Comparison of ENCODE assay signal across 8 cellular contexts in the genomic region with DNA sequence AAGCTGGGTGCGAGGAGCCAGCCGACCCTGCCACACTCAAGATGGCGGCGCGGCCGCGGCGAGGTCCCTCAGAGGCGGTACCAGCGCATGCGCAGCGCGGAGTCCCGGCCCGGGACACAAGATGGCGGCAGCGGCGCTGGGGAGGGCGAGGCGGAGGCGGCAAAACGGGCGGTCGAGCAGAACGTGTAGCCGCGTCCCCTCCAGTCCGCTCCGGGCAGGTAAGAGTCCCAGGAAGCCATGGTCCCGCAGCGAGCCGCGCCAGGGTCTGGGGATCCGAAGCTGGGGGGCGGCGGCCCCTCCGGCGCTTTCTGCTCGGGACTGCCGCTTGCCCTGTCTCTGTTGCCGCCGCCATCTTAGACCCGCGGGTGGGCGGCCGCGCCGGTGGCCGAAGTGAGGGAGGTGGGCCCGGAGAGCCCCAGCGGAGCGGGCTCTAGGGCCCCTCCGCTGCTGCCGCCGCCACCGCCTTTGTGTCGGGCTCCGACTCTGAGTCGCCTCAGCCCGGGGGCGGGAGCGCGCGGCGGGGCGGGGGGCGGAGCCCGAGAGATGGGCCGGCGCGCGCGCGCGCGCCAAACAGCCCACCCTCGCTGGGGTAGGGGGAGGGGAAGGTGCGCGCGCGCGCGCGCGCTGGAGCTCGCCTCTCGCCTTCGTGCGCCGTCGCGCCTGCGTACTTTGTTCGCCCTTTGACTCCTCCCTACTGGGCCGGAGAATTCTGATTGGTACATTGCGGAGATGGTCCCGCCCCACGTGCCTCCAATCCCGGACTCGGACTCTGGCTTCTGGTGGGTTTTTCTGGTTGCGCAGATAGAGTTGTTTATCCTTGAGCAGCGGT. TPM values are rescaled to one million over a fixed set of nuclear protein-coding genes. Genes with fewer than 3 reads are reported as not detected.
DNase-seq lines count a peak whose midpoint lies in the region; ATAC-seq and TF ChIP-seq lines count a peak whose summit lies in the region.

A gene (plus strand): TSS at position 97 of the 829 bp plus-strand sequence. CDS start 4,317 bp downstream, outside the sequence.

- peak within 1 kb of the TSS; percentile 99 for H3K9ac ChIP-seq in mesenchymal stem cell (ENCODE audit: low read length)

- peak within 1 kb of the TSS; percentile 95 for H3K4me3 ChIP-seq in Caco-2 (ENCODE audit: low read depth, low read length)
- peak within 1 kb of the TSS; percentile 91 to 98 for H3K4me3 ChIP-seq in mesenchymal stem cell (ENCODE audit: insufficient read depth in 1 of 2, low read depth in 1 of 2, low read length in 2 of 2)

- H3K27ac Mint-ChIP-seq in Caco-2 (ENCODE audit: unreplicated experiment) = peak within 1 kb of the TSS; percentile 99
- peak within 1 kb of the TSS; percentile 97 to 99 for H3K27ac Mint-ChIP-seq in effector memory CD8-positive, alpha-beta T cell

- ATAC-seq in GM21390 (IDR thresholded peaks at IDR 0.05; ENCODE audit: unreplicated experiment) = peak; percentile 80
- peak; percentile 78 for ATAC-seq in effector memory CD8-positive, alpha-beta T cell (replicated peaks)

- peak within 1 kb of the TSS; percentile 98 to 100 for H3K4ac ChIP-seq in mesenchymal stem cell (ENCODE audit: low read depth in 1 of 2, low read length in 2 of 2)

- peaks cover 32% of the 10 kb centered on the region for H3K79me1 ChIP-seq in mesenchymal stem cell (replicated peaks; ENCODE audit: low read length, poor library complexity, severe bottlenecking)

- H3K23ac ChIP-seq in mesenchymal stem cell (ENCODE audit: low read length in 2 of 2) = peak within 1 kb of the TSS in 1 of 2 experiments; percentile 51

- peak within 1 kb of the TSS; percentile 99 for H2BK120ac ChIP-seq in mesenchymal stem cell (ENCODE audit: low read depth, low read length)

- peak within 1 kb of the TSS; percentile 91 to 92 for H3K14ac ChIP-seq in mesenchymal stem cell (ENCODE audit: low read length in 2 of 2)

- CTCF ChIA-PET in Caco-2 (lab: Charles Lee) = interaction anchor here (0.5 to 4.5 kb wide), 15 partner anchors 10 to 643 kb away, joined by 3 to 63 read pairs (median 4); a partner anchor contains a TSS

- under 1% methylated on average over 88 of the region's 102 CpGs for WGBS in mesenchymal stem cell

- peak within 1 kb of the TSS; percentile 99 for H4K91ac ChIP-seq in mesenchymal stem cell (ENCODE audit: low read length)

- intact Hi-C loops in Caco-2 (cut with micrococcal nuclease; ENCODE audit: unreplicated experiment) = loop anchor here (1.0 to 2.0 kb wide), 5 partner anchors 22 to 122 kb away; a partner anchor contains a TSS

- no peaks in the 10 kb centered on the region for H3K9me3 ChIP-seq in Caco-2
- no peaks in the 10 kb centered on the region for H3K9me3 ChIP-seq in mesenchymal stem cell (ENCODE audit: control insufficient read depth, low read length)

- peak within 1 kb of the TSS; percentile 98 for H2BK5ac ChIP-seq in mesenchymal stem cell (ENCODE audit: low read depth, low read length, poor library complexity, severe bottlenecking)

- peaks cover 12% of the 10 kb centered on the region for H3K36me3 ChIP-seq in Caco-2 (ENCODE audit: control insufficient read depth, insufficient read depth, low read length)
- H3K36me3 ChIP-seq in mesenchymal stem cell (ENCODE audit: control insufficient read depth in 1 of 2, insufficient read depth in 2 of 2, low read depth in 1 of 2, low read length in 2 of 2) = peaks cover 28 to 31% of the 10 kb centered on the region in 2 experiments

- H3K9me3 Mint-ChIP-seq in Caco-2 (ENCODE audit: unreplicated experiment) = no peaks in the 10 kb centered on the region
- H3K9me3 Mint-ChIP-seq in effector memory CD8-positive, alpha-beta T cell = no peaks in the 10 kb centered on the region

- no TSS peak for BruUV-seq in Caco-2 (replicated peaks; lab: Mats Ljungman, UMichigan)

- peaks cover 26% of the 10 kb centered on the region for H3K4me1 ChIP-seq in Caco-2
- peaks cover 11% of the 10 kb centered on the region for H3K4me1 ChIP-seq in mesenchymal stem cell (ENCODE audit: control insufficient read depth, insufficient read depth, low read depth, low read length)

- peak within 1 kb of the TSS; percentile 100 for H3K4me3 Mint-ChIP-seq in Caco-2 (ENCODE audit: unreplicated experiment)
- H3K4me3 Mint-ChIP-seq in effector memory CD8-positive, alpha-beta T cell = peak within 1 kb of the TSS; percentile 98 to 99

- H2BK12ac ChIP-seq in mesenchymal stem cell (ENCODE audit: low read length in 2 of 2) = peak within 1 kb of the TSS; percentile 31 to 45

- POLR2A ChIA-PET in Caco-2 (lab: Charles Lee) = interaction anchor here (0.5 to 2.6 kb wide), 34 partner anchors 9 to 1640 kb away, joined by 3 to 53 read pairs (median 6); a partner anchor contains a TSS

- H2AK5ac ChIP-seq in mesenchymal stem cell (ENCODE audit: low read length, severe bottlenecking) = peak within 1 kb of the TSS; percentile 72

- H3K18ac ChIP-seq in mesenchymal stem cell (ENCODE audit: low read depth in 1 of 2, low read length in 2 of 2) = peak within 1 kb of the TSS; percentile 75 to 100

- H4K8ac ChIP-seq in mesenchymal stem cell (ENCODE audit: low read length) = peak within 1 kb of the TSS; percentile 100

- peaks cover 13% of the 10 kb centered on the region for H3K4me1 Mint-ChIP-seq in Caco-2 (ENCODE audit: low read depth, unreplicated experiment)
- H3K4me1 Mint-ChIP-seq in effector memory CD8-positive, alpha-beta T cell (ENCODE audit: low read depth in 2 of 2) = peaks cover 21 to 24% of the 10 kb centered on the region in 2 donors

- TF ChIP-seq CTCF in Caco-2 (IDR thresholded peaks at IDR 0.05; ENCODE audit: insufficient read depth in 1 of 2, low read depth in 1 of 2, low read length in 1 of 2, severe bottlenecking in 1 of 2, unreplicated experiment in 1 of 2) = no peak

- peaks cover 71% of the 10 kb centered on the region for H3K36me3 Mint-ChIP-seq in Caco-2 (ENCODE audit: insufficient read depth, unreplicated experiment)
- H3K36me3 Mint-ChIP-seq in effector memory CD8-positive, alpha-beta T cell (ENCODE audit: insufficient read depth) = peaks cover 60% of the 10 kb centered on the region

- DNase-seq in Caco-2 (peak; percentile 100), HUDEP-2 (lab: John Stamatoyannopoulos, UW; ENCODE audit: unreplicated experiment in 76 of 76) (peak in 75 of 76 experiments; percentile 50 to 98 (median 93)), NOMO-1 treated with dmso at 0.1 percent for 144 hours (lab: John Stamatoyannopoulos, UW; ENCODE audit: unreplicated experiment) (peak; percentile 95), mesenchymal stem cell (peak; percentile 99)
- peak; percentile 94 to 98 (median 97) for DNase-seq in activated CD8-positive, alpha-beta memory T cell treated with anti-CD3 and anti-CD28 coated beads for 48 hours (ENCODE audit: low read depth in 2 of 3, low spot score in 2 of 3)
- DNase-seq in effector memory CD8-positive, alpha-beta T cell = peak; percentile 99
- peak; percentile 94 for DNase-seq in stimulated activated CD8-positive, alpha-beta memory T cell treated with anti-CD3 and anti-CD28 coated beads, Interleukin-12 subunit alpha, Interleukin-12 subunit beta, amount 100 ng/mL, for 24 hours (ENCODE audit: extremely low read depth)

- no peaks in the 10 kb centered on the region for H3K27me3 ChIP-seq in Caco-2 (replicated peaks; ENCODE audit: control insufficient read depth, insufficient read depth, low read length)
- H3K27me3 ChIP-seq in mesenchymal stem cell (ENCODE audit: control insufficient read depth in 1 of 2, insufficient read depth in 1 of 2, low read length in 2 of 2) = no peaks in the 10 kb centered on the region

- no peaks in the 10 kb centered on the region for H3K27me3 Mint-ChIP-seq in Caco-2 (ENCODE audit: insufficient read depth, unreplicated experiment)
- H3K27me3 Mint-ChIP-seq in effector memory CD8-positive, alpha-beta T cell = no peaks in the 10 kb centered on the region

- H2BK15ac ChIP-seq in mesenchymal stem cell (ENCODE audit: low read depth, poor library complexity, severe bottlenecking) = peak within 1 kb of the TSS; percentile 97

- peak within 1 kb of the TSS; percentile 95 for H3K27ac ChIP-seq in mesenchymal stem cell (ENCODE audit: low read length, poor library complexity, severe bottlenecking)

- peak within 1 kb of the TSS; percentile 81 for H3K4me2 ChIP-seq in mesenchymal stem cell (ENCODE audit: low read length, poor library complexity, severe bottlenecking)

- H2AFZ ChIP-seq in mesenchymal stem cell (ENCODE audit: low read depth, low read length) = no peak within 1 kb of the TSS

RNA-seq across cellular contexts. Expression of the gene that starts here (rescaled TPM):
- total RNA-seq in Caco-2 (2022) = 66.5 and 75.9 TPM in 2 replicates
- polyA plus RNA-seq in mesenchymal stem cell (2013, experiment 1 of 2) = 16.7 TPM
- polyA plus RNA-seq in mesenchymal stem cell (2013, experiment 2 of 2) = 17.3 TPM

Comparison
In these comparisons a context has a peak if more than half of its experiments do, and no peak if none do; other contexts are left out.
1. Peak in every context shown above with its lines: DNase-seq, ATAC-seq, H3K4me3 ChIP-seq and H3K27ac ChIP-seq.